1 cellular context compared by ENCODE assay signal in the genomic region with DNA sequence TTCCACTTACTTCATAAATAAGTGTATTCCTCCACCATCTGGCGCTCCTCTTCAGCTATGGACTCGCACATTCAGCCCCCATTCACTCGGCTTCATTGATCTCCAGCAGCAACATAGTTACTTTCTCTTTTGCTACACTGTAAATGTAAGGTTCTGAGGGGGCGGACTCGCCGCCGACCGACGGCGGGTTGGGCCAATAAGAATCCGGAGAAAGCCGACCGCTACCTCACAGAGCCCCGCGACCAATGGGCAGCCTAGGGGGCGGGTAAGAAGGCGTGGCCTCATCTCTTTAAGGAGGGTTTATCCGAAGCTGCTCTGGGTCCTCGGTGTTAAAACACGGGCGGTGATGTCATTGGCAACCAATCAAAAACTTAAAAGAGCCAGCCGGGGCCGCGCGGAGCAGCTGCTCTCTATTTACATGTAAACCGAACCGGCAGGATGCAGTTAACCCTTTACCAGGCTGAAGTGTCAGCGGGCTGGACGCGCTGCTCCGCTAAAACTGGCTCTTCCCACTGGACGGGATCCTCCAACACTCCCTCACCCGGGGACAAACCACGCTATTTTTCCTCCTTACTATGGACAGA.
TF ChIP-seq lines count a peak whose summit lies in the region.

DUSP10 (minus strand) TSS at position 119 of the 584 bp plus-strand sequence. CDS start 2,345 bp downstream, outside the sequence.

TF ChIP-seq in HepG2, 621 proteins besides CTCF, POLR2A, EP300 and RAD21 (continued from another document and continues in another):
- TF ChIP-seq SMC3 (IDR thresholded peaks at IDR 0.05; ENCODE audit: low read length) (no peak), THAP11 (CRISPR knock-in tag; IDR thresholded peaks at IDR 0.05) (peak; percentile 11; the same call in 1 of the 2 replicates), RFX5 (IDR thresholded peaks at IDR 0.05; ENCODE audit: low read depth, low read length) (peak; percentile 70), ZBTB7B (CRISPR knock-in tag; IDR thresholded peaks at IDR 0.05) (no peak), SATB2 (CRISPR knock-in tag; IDR thresholded peaks at IDR 0.05) (no peak), ZSCAN30 (CRISPR knock-in tag; IDR thresholded peaks at IDR 0.05) (no peak), POGZ (CRISPR knock-in tag; IDR thresholded peaks at IDR 0.05) (peak; percentile 60), TIGD3 (CRISPR knock-in tag; IDR thresholded peaks at IDR 0.05; ENCODE audit: borderline replicate concordance) (no peak; the same call in 1 of the 2 replicates), CBFB (CRISPR knock-in tag; IDR thresholded peaks at IDR 0.05) (no peak), ZBTB14 (CRISPR knock-in tag; IDR thresholded peaks at IDR 0.05) (0 out of 2 replicates have a peak, but pooled peaks have one; percentile 20), ZNF713 (CRISPR knock-in tag; IDR thresholded peaks at IDR 0.05) (no peak), SOX5 (CRISPR knock-in tag; IDR thresholded peaks at IDR 0.05; ENCODE audit: borderline replicate concordance) (no peak), ZBTB7A (CRISPR knock-in tag; IDR thresholded peaks at IDR 0.05) (no peak), YEATS2 (CRISPR knock-in tag; IDR thresholded peaks at IDR 0.05; ENCODE audit: borderline replicate concordance) (no peak), ATF1 (CRISPR knock-in tag; IDR thresholded peaks at IDR 0.05) (peak; percentile 79), ZNF652 (CRISPR knock-in tag; IDR thresholded peaks at IDR 0.05; ENCODE audit: borderline replicate concordance, low read depth) (peak; percentile 99), ZNF253 (CRISPR knock-in tag; IDR thresholded peaks at IDR 0.05; ENCODE audit: borderline replicate concordance) (no peak), ZGPAT (CRISPR knock-in tag; IDR thresholded peaks at IDR 0.05) (0 out of 2 replicates have a peak, but pooled peaks have one; percentile 38), JUN (CRISPR knock-in tag; IDR thresholded peaks at IDR 0.05) (peak; percentile 81; the same call in 1 of the 2 replicates), SPEN (CRISPR knock-in tag; IDR thresholded peaks at IDR 0.05; ENCODE audit: low read depth) (0 out of 2 replicates have a peak, but pooled peaks have one; percentile 16), NR2F2 (IDR thresholded peaks at IDR 0.05; ENCODE audit: borderline replicate concordance, low read depth) (no peak), SOX13 (IDR thresholded peaks at IDR 0.05) (no peak), SOX13 (CRISPR knock-in tag; conservative IDR thresholded peaks at IDR 0.05 in 1 of 2, IDR thresholded peaks at IDR 0.05 in 1 of 2) (0 out of 4 replicates have a peak, but pooled peaks of 1 of the 2 experiments have one; percentile 13), THRA (CRISPR knock-in tag; IDR thresholded peaks at IDR 0.05; ENCODE audit: borderline replicate concordance) (0 out of 2 replicates have a peak, but pooled peaks have one; percentile 39), ELF1 (CRISPR knock-in tag; IDR thresholded peaks at IDR 0.05) (no peak), ZFP36 (IDR thresholded peaks at IDR 0.05; ENCODE audit: borderline replicate concordance, low read depth, low read length, partially characterized antibody) (no peak), ESRRA (CRISPR knock-in tag; IDR thresholded peaks at IDR 0.05; ENCODE audit: low read depth) (0 out of 2 replicates have a peak, but pooled peaks have one; percentile 17), TBL1XR1 (IDR thresholded peaks at IDR 0.05; ENCODE audit: borderline replicate concordance, low read length, partially characterized antibody) (no peak), HNRNPH1 (optimal IDR thresholded peaks at IDR 0.05; ENCODE audit: low read depth, low read length) (no peak), ZFP91 (CRISPR knock-in tag; IDR thresholded peaks at IDR 0.05; ENCODE audit: borderline replicate concordance) (0 out of 2 replicates have a peak, but pooled peaks have one; percentile 53), MBNL3 (CRISPR knock-in tag; conservative IDR thresholded peaks at IDR 0.05) (no peak), FOXK2 (IDR thresholded peaks at IDR 0.05) (peak; percentile 70), ZNF30 (CRISPR knock-in tag; IDR thresholded peaks at IDR 0.05) (no peak), SNRNP70 (IDR thresholded peaks at IDR 0.05; ENCODE audit: low read depth, low read length) (no peak), ARNTL (CRISPR knock-in tag; IDR thresholded peaks at IDR 0.05) (peak; percentile 62; the same call in 1 of the 2 replicates), POLR2G (IDR thresholded peaks at IDR 0.05; ENCODE audit: low read depth, low read length) (peak; percentile 60), MAF1 (CRISPR knock-in tag; IDR thresholded peaks at IDR 0.05; ENCODE audit: borderline replicate concordance) (no peak), ZNF431 (CRISPR knock-in tag; IDR thresholded peaks at IDR 0.05; ENCODE audit: borderline replicate concordance, low read depth) (no peak), RARG (CRISPR knock-in tag; IDR thresholded peaks at IDR 0.05; ENCODE audit: low read depth) (no peak), AKAP8 (CRISPR knock-in tag; IDR thresholded peaks at IDR 0.05) (no peak), NONO (IDR thresholded peaks at IDR 0.05) (no peak), NONO (CRISPR knock-in tag; conservative IDR thresholded peaks at IDR 0.05) (0 out of 2 replicates have a peak, but pooled peaks have one; percentile 7), FOXA1 (IDR thresholded peaks at IDR 0.05) (no peak), FOXA1 (CRISPR knock-in tag; IDR thresholded peaks at IDR 0.05) (peak; percentile 83), PRMT3 (CRISPR knock-in tag; IDR thresholded peaks at IDR 0.05; ENCODE audit: borderline replicate concordance, low read depth) (0 out of 2 replicates have a peak, but pooled peaks have one; percentile 16), GTF2F1 (IDR thresholded peaks at IDR 0.05; ENCODE audit: low read length) (0 out of 2 replicates have a peak, but pooled peaks have one; percentile 39), ZNF775 (CRISPR knock-in tag; IDR thresholded peaks at IDR 0.05; ENCODE audit: borderline replicate concordance) (no peak)
- TF ChIP-seq, protein P1, sequence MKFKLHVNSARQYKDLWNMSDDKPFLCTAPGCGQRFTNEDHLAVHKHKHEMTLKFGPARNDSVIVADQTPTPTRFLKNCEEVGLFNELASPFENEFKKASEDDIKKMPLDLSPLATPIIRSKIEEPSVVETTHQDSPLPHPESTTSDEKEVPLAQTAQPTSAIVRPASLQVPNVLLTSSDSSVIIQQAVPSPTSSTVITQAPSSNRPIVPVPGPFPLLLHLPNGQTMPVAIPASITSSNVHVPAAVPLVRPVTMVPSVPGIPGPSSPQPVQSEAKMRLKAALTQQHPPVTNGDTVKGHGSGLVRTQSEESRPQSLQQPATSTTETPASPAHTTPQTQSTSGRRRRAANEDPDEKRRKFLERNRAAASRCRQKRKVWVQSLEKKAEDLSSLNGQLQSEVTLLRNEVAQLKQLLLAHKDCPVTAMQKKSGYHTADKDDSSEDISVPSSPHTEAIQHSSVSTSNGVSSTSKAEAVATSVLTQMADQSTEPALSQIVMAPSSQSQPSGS (CRISPR knock-in tag; IDR thresholded peaks at IDR 0.05) = peak; percentile 100
- TF ChIP-seq, protein P2, sequence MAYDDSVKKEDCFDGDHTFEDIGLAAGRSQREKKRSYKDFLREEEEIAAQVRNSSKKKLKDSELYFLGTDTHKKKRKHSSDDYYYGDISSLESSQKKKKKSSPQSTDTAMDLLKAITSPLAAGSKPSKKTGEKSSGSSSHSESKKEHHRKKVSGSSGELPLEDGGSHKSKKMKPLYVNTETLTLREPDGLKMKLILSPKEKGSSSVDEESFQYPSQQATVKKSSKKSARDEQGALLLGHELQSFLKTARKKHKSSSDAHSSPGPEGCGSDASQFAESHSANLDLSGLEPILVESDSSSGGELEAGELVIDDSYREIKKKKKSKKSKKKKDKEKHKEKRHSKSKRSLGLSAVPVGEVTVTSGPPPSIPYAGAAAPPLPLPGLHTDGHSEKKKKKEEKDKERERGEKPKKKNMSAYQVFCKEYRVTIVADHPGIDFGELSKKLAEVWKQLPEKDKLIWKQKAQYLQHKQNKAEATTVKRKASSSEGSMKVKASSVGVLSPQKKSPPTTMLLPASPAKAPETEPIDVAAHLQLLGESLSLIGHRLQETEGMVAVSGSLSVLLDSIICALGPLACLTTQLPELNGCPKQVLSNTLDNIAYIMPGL (CRISPR knock-in tag; IDR thresholded peaks at IDR 0.05; ENCODE audit: borderline replicate concordance in 1 of 2, low read depth in 1 of 2) = peak in 1 of 2 experiments; percentile 60; a peak in 1 of 4 replicates
- TF ChIP-seq, protein P3, sequence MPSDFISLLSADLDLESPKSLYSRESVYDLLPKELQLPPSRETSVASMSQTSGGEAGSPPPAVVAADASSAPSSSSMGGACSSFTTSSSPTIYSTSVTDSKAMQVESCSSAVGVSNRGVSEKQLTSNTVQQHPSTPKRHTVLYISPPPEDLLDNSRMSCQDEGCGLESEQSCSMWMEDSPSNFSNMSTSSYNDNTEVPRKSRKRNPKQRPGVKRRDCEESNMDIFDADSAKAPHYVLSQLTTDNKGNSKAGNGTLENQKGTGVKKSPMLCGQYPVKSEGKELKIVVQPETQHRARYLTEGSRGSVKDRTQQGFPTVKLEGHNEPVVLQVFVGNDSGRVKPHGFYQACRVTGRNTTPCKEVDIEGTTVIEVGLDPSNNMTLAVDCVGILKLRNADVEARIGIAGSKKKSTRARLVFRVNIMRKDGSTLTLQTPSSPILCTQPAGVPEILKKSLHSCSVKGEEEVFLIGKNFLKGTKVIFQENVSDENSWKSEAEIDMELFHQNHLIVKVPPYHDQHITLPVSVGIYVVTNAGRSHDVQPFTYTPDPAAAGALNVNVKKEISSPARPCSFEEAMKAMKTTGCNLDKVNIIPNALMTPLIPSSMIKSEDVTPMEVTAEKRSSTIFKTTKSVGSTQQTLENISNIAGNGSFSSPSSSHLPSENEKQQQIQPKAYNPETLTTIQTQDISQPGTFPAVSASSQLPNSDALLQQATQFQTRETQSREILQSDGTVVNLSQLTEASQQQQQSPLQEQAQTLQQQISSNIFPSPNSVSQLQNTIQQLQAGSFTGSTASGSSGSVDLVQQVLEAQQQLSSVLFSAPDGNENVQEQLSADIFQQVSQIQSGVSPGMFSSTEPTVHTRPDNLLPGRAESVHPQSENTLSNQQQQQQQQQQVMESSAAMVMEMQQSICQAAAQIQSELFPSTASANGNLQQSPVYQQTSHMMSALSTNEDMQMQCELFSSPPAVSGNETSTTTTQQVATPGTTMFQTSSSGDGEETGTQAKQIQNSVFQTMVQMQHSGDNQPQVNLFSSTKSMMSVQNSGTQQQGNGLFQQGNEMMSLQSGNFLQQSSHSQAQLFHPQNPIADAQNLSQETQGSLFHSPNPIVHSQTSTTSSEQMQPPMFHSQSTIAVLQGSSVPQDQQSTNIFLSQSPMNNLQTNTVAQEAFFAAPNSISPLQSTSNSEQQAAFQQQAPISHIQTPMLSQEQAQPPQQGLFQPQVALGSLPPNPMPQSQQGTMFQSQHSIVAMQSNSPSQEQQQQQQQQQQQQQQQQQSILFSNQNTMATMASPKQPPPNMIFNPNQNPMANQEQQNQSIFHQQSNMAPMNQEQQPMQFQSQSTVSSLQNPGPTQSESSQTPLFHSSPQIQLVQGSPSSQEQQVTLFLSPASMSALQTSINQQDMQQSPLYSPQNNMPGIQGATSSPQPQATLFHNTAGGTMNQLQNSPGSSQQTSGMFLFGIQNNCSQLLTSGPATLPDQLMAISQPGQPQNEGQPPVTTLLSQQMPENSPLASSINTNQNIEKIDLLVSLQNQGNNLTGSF (CRISPR knock-in tag; IDR thresholded peaks at IDR 0.05) = no peak
